31 cellular contexts compared by ENCODE assay signal in the genomic region with DNA sequence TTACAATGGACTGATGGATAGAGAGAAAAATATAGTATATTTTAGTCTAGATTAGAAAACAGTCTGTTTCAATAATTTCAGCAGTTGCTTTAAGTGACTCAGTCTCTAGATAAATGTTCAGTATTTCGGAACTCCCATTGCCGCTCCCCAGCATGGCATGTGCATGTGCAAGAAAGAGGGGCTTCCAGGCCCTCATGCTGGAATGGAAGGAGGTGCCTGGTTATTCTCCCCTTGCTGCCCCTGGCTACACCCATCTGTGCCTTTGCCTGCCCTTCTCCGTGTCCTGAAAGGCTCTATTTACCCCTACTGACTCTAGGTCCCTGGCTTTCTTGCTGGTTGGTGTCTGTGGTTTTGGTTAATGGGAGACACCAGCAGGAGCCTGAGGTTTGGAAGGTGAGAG.
"Had no signal": no experiment of that assay in that cellular context is flagged by ENCODE, and none has a peak within 500 bp of the region (broad histone marks: within the 10 kb centered on the region; RNA-seq: fewer than 3 reads in every experiment).

No MANE protein-coding gene starts in this region.

- H3K27me3 ChIP-seq: neural progenitor cell, pancreas, right lobe of liver, sigmoid colon, suprapubic skin, testis, upper lobe of right lung, uterus had no signal

- H3K36me3 ChIP-seq: neural progenitor cell, neutrophil, pancreas, prostate gland, right lobe of liver, sigmoid colon, spleen, suprapubic skin, tibial artery, transverse colon, upper lobe of right lung, uterus had no signal

- ATAC-seq: naive thymus-derived CD4-positive, alpha-beta T cell; natural killer cell; pancreas; right cardiac atrium; right lobe of liver; stimulated activated memory B cell treated with anti-CD40 and anti-IgM and Interleukin-4, amounts not matched to agents 10 μg/mL and 1 μg/mL and 100 μg/mL, for 72 hours; stimulated activated naive CD8-positive, alpha-beta T cell treated with anti-CD3 and anti-CD28 coated beads, Interleukin-15, amount 100 ng/mL, for 72 hours; stimulated activated naive CD8-positive, alpha-beta T cell treated with anti-CD3 and anti-CD28 coated beads, Interleukin-15, Interleukin-2, amounts not matched to agents 100 U/mL and 50 U/mL, for 24 hours; upper lobe of right lung had no signal

- DNase-seq: naive thymus-derived CD4-positive, alpha-beta T cell; natural killer cell; nucleus accumbens; pancreas; right cardiac atrium; right lobe of liver; sigmoid colon; spleen; stimulated activated CD4-positive, alpha-beta T cell treated with anti-CD3 and anti-CD28 coated beads, Interleukin-12 subunit alpha, Interleukin-12 subunit beta, amount 100 ng/mL, for 4 hours; stimulated activated CD4-positive, alpha-beta T cell treated with anti-CD3 and anti-CD28 coated beads, Interleukin-1b, Interleukin-23, amount 100 ng/mL, for 48 hours; stimulated activated CD4-positive, alpha-beta T cell treated with anti-CD3 and anti-CD28 coated beads, Interleukin-4, amount 100 ng/mL, for 1 hour; stimulated activated CD4-positive, alpha-beta T cell treated with anti-CD3 and anti-CD28 coated beads, Interleukin-4, amount 100 ng/mL, for 4 hours; stimulated activated CD8-positive, alpha-beta memory T cell treated with anti-CD3 and anti-CD28 coated beads, Interleukin-4, amount 100 ng/mL, for 48 hours; stimulated activated naive CD4-positive, alpha-beta T cell; stimulated activated naive CD8-positive, alpha-beta T cell treated with anti-CD3 and anti-CD28 coated beads, Interleukin-15, amount 100 ng/mL, for 72 hours; stimulated activated naive CD8-positive, alpha-beta T cell treated with anti-CD3 and anti-CD28 coated beads, Interleukin-15, Interleukin-2, amounts not matched to agents 100 U/mL and 50 U/mL, for 24 hours; substantia nigra; testis; tibial artery; transverse colon; upper lobe of right lung; uterus had no signal

- H3K4me3 Mint-ChIP-seq: naive thymus-derived CD4-positive, alpha-beta T cell; natural killer cell; nephron; neural progenitor cell; stimulated activated memory B cell treated with anti-CD40 and anti-IgM and Interleukin-4, amounts not matched to agents 10 μg/mL and 1 μg/mL and 100 μg/mL, for 72 hours; stimulated activated naive CD8-positive, alpha-beta T cell treated with anti-CD3 and anti-CD28 coated beads, Interleukin-15, amount 100 ng/mL, for 72 hours; type B pancreatic cell had no signal

- H2AFZ ChIP-seq: neural progenitor cell had no signal

- H3K27ac ChIP-seq: neural progenitor cell, neutrophil, pancreas, prostate gland, right lobe of liver, sigmoid colon, skin epidermis, spleen, suprapubic skin, testis, tibial artery, transverse colon, upper lobe of right lung, uterus had no signal

- H3K36me3 Mint-ChIP-seq: naive thymus-derived CD4-positive, alpha-beta T cell; natural killer cell; stimulated activated memory B cell treated with anti-CD40 and anti-IgM and Interleukin-4, amounts not matched to agents 10 μg/mL and 1 μg/mL and 100 μg/mL, for 72 hours; type B pancreatic cell had no signal

- H3K9me3 ChIP-seq: neutrophil, pancreas, prostate gland, right lobe of liver, sigmoid colon, spleen, suprapubic skin, testis, tibial artery, transverse colon, upper lobe of right lung, uterus had no signal

- H3K27ac Mint-ChIP-seq: naive thymus-derived CD4-positive, alpha-beta T cell; natural killer cell; nephron; neural progenitor cell; stimulated activated memory B cell treated with anti-CD40 and anti-IgM and Interleukin-4, amounts not matched to agents 10 μg/mL and 1 μg/mL and 100 μg/mL, for 72 hours; stimulated activated naive CD8-positive, alpha-beta T cell treated with anti-CD3 and anti-CD28 coated beads, Interleukin-15, amount 100 ng/mL, for 72 hours; type B pancreatic cell had no signal

- H3K4me3 ChIP-seq: neural progenitor cell, pancreas, prostate gland, right lobe of liver, sigmoid colon, skin epidermis, smooth muscle cell, spleen, suprapubic skin, testis, tibial artery, transverse colon, upper lobe of right lung, uterus had no signal

- H3K9me3 Mint-ChIP-seq: natural killer cell; nephron; stimulated activated memory B cell treated with anti-CD40 and anti-IgM and Interleukin-4, amounts not matched to agents 10 μg/mL and 1 μg/mL and 100 μg/mL, for 72 hours; stimulated activated naive CD8-positive, alpha-beta T cell treated with anti-CD3 and anti-CD28 coated beads, Interleukin-15, amount 100 ng/mL, for 72 hours; type B pancreatic cell had no signal

- H3K4me1 Mint-ChIP-seq: naive thymus-derived CD4-positive, alpha-beta T cell; nephron; stimulated activated memory B cell treated with anti-CD40 and anti-IgM and Interleukin-4, amounts not matched to agents 10 μg/mL and 1 μg/mL and 100 μg/mL, for 72 hours; stimulated activated naive CD8-positive, alpha-beta T cell treated with anti-CD3 and anti-CD28 coated beads, Interleukin-15, amount 100 ng/mL, for 72 hours had no signal

- H3K9ac ChIP-seq: neural progenitor cell had no signal

- H3K4me2 ChIP-seq: neural progenitor cell, smooth muscle cell had no signal

- H3K4me1 ChIP-seq: pancreas, prostate gland, right lobe of liver, spleen, suprapubic skin, testis, tibial artery, transverse colon, upper lobe of right lung, uterus had no signal

- FAIRE-seq: pancreas had no signal
